ENCODE assay signal across 8 cellular contexts in the genomic region with DNA sequence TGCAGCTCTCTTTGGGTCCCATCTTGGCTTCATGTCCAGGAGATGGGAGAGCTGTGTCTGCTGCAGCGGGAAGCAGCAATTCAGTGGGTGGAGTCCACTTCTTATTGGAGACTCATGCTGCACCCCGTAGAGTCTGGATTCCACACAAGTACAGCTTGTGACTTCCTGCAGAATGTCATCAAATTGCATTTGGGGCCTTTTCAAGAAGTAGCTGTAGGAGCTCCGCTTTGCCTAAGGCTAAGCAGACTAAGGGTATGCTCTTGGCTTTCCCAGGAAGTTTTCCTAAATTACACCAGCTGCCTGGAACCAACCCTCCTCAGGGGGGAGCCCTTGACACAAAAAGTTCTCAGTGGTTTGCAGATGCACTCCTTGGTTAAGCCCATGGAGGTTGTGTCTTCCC. TPM values are rescaled to one million over a fixed set of nuclear protein-coding genes. Genes with fewer than 3 reads are reported as not detected.
DNase-seq lines count a peak whose midpoint lies in the region; ATAC-seq and TF ChIP-seq lines count a peak whose summit lies in the region.

No MANE protein-coding gene starts in this region.

- no peaks in the 10 kb centered on the region for H3K9me3 ChIP-seq in skeletal muscle satellite cell (replicated peaks; ENCODE audit: low read length)

- no peaks in the 10 kb centered on the region for H3K36me3 ChIP-seq in skeletal muscle satellite cell (ENCODE audit: insufficient read depth, low read length)

- H3K27ac Mint-ChIP-seq in endothelial cell (ENCODE audit: unreplicated experiment): no peak overlapping the region

- H3K4me3 ChIP-seq in skeletal muscle satellite cell (ENCODE audit: low read length): no peak overlapping the region

- H3K4me1 ChIP-seq in skeletal muscle satellite cell (ENCODE audit: control insufficient read depth, insufficient read depth, low read length): peaks cover 18% of the 10 kb centered on the region

- H3K27me3 Mint-ChIP-seq in endothelial cell (ENCODE audit: unreplicated experiment): peaks cover 6% of the 10 kb centered on the region

- no peaks in the 10 kb centered on the region for H3K9me3 Mint-ChIP-seq in endothelial cell (ENCODE audit: unreplicated experiment)

- no peak for ATAC-seq in HG03095 (IDR thresholded peaks at IDR 0.05; ENCODE audit: unreplicated experiment)
- no peak for ATAC-seq in HG02840 (IDR thresholded peaks at IDR 0.05; ENCODE audit: low FRiP score, unreplicated experiment)
- no peak for ATAC-seq in HG03442 (IDR thresholded peaks at IDR 0.05; ENCODE audit: unreplicated experiment)

- no peaks in the 10 kb centered on the region for H3K27me3 ChIP-seq in skeletal muscle satellite cell (ENCODE audit: control insufficient read depth, insufficient read depth, low read length)

- H3K36me3 Mint-ChIP-seq in endothelial cell (ENCODE audit: low read depth, unreplicated experiment): no peaks in the 10 kb centered on the region

- TF ChIP-seq CTCF in endothelial cell (IDR thresholded peaks at IDR 0.05; ENCODE audit: unreplicated experiment): peak; percentile 42

- H3K4me1 Mint-ChIP-seq in endothelial cell (ENCODE audit: unreplicated experiment): peaks cover 16% of the 10 kb centered on the region

- H3K4me2 ChIP-seq in skeletal muscle satellite cell (ENCODE audit: low read length): peak overlapping the region; percentile 28

- DNase-seq in DMS 273 (lab: John Stamatoyannopoulos, UW; ENCODE audit: unreplicated experiment) (peak; percentile 64), DMS 273 treated with DMSO at 0.1 percent for 48 hours (lab: John Stamatoyannopoulos, UW) (no peak), NCI-H446 treated with DMSO at 0.1 percent for 48 hours (lab: John Stamatoyannopoulos, UW) (peak; percentile 22), endothelial cell (ENCODE audit: low spot score) (peak; percentile 49)

- H3K4me3 Mint-ChIP-seq in endothelial cell (ENCODE audit: unreplicated experiment): no peak overlapping the region

- no peak overlapping the region for H3K9ac ChIP-seq in skeletal muscle satellite cell (ENCODE audit: low read depth, low read length)

RNA-seq across cellular contexts. Expression of a gene that starts 5.7 kb away (rescaled TPM):
- total RNA-seq in endothelial cell (ENCODE audit: unreplicated experiment): 80.7 TPM
- 4.8 and 5.0 TPM in 2 replicates for total RNA-seq in skeletal muscle satellite cell (2012; rRNA removed)

RNA-seq across cellular contexts. Expression of a gene that starts 18.3 kb away (rescaled TPM):
- 57.9 TPM for total RNA-seq in endothelial cell (ENCODE audit: unreplicated experiment)
- total RNA-seq in skeletal muscle satellite cell (2012; rRNA removed): 9.6 and 11.4 TPM in 2 replicates

RNA-seq across cellular contexts. Expression of a gene that starts 45.8 kb away (rescaled TPM):
- 29.8 TPM for total RNA-seq in endothelial cell (ENCODE audit: unreplicated experiment)
- total RNA-seq in skeletal muscle satellite cell (2012; rRNA removed): 30.6 and 38.3 TPM in 2 replicates

RNA-seq across cellular contexts. Expression of a gene that starts 49.3 kb away (rescaled TPM):
- total RNA-seq in endothelial cell (ENCODE audit: unreplicated experiment): not detected
- total RNA-seq in skeletal muscle satellite cell (2012; rRNA removed): not detected in 2 replicates
